In the genomic region with DNA sequence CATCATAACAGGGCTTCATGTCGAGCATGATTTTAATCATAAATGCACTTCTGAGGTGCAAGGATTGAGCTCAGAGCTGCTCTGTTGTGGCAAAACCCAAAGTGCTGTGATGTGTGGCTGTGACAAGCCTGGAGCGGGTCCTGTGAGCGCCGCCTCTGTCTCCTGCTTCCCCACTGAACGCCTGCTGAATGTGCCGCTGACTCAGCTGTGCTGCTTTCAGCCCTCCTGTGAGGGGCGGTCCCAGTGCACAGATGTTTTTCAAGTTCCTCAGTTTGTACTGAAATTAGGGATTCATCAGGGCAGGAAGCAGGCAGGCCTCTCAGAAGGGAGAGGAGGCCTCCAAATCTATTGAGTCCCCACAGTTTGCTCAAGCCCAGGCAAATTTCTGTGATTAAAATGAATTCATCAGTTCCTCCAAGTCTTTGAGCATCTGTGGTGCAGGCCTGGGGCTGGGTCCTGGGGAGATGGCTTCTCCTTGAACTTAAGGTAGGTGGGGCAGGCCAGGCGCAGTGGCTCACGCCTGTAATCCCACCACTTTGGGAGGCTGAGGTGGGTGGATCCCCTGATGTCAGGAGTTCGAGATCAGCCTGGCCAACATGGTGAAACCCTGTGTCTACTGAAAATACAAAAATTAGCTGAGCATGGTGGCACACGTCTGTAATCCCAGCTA, we compare ENCODE assay signal across 11 cellular contexts. TPM values are rescaled to one million over a fixed set of nuclear protein-coding genes. Genes with fewer than 3 reads are reported as not detected.
DNase-seq lines count a peak whose midpoint lies in the region; ATAC-seq and TF ChIP-seq lines count a peak whose summit lies in the region.
"Had no signal": no experiment of that assay in that cellular context is flagged by ENCODE, and none has a peak within 500 bp of the region (broad histone marks: within the 10 kb centered on the region; RNA-seq: fewer than 3 reads in every experiment).

No MANE protein-coding gene starts in this region.

- H3K4me3 ChIP-seq in SK-N-MC (peak overlapping the region; percentile 56), WERI-Rb-1 (ENCODE audit: low read depth, low read length) (no peak overlapping the region)
- H3K4me3 ChIP-seq: A549 had no signal

- peaks cover 22% of the 10 kb centered on the region for H3K4me1 Mint-ChIP-seq in T-helper 2 cell treated with Interferon-gamma antibody and Interleukin-4, amounts not matched to agents 5 μg/mL and 100 μg/mL, for 36 hours (ENCODE audit: low read depth)
- peaks cover 19% of the 10 kb centered on the region for H3K4me1 Mint-ChIP-seq in glutamatergic neuron (ENCODE audit: low read depth, unreplicated experiment)

- H3K27ac Mint-ChIP-seq in T-helper 2 cell treated with Interferon-gamma antibody and Interleukin-4, amounts not matched to agents 5 μg/mL and 100 μg/mL, for 36 hours = peak overlapping the region; percentile 31
- H3K27ac Mint-ChIP-seq in glutamatergic neuron (ENCODE audit: unreplicated experiment) = peak overlapping the region; percentile 68

- H3K36me3 ChIP-seq in SK-N-MC (ENCODE audit: insufficient read depth, low read length) (peaks cover 7% of the 10 kb centered on the region), WERI-Rb-1 (peaks cover 22% of the 10 kb centered on the region)

- peaks cover 28% of the 10 kb centered on the region for H3K36me3 Mint-ChIP-seq in T-helper 2 cell treated with Interferon-gamma antibody and Interleukin-4, amounts not matched to agents 5 μg/mL and 100 μg/mL, for 36 hours (ENCODE audit: low read depth)
- H3K36me3 Mint-ChIP-seq in glutamatergic neuron (ENCODE audit: unreplicated experiment) = no peaks in the 10 kb centered on the region

- no peak for DNase-seq in T-helper 2 cell treated with Interferon-gamma antibody and Interleukin-4, amounts not matched to agents 5 μg/mL and 100 μg/mL, for 36 hours (ENCODE audit: low spot score)
- DNase-seq in T-helper 2 cell (no peak), SK-N-MC (ENCODE audit: low read depth, low spot score) (peak; percentile 56), glutamatergic neuron (peak; percentile 50), smooth muscle cell of the brain vasculature (ENCODE audit: low read depth, low spot score) (peak; percentile 44), WERI-Rb-1 (no peak)

- H3K9me3 ChIP-seq in SK-N-MC (ENCODE audit: low read depth, low read length) (no peaks in the 10 kb centered on the region), WERI-Rb-1 (ENCODE audit: severe bottlenecking) (no peaks in the 10 kb centered on the region)
- H3K9me3 ChIP-seq: A549 had no signal

- no peaks in the 10 kb centered on the region for H3K27me3 Mint-ChIP-seq in T-helper 2 cell treated with Interferon-gamma antibody and Interleukin-4, amounts not matched to agents 5 μg/mL and 100 μg/mL, for 36 hours (ENCODE audit: low read depth)
- peaks cover under 1% of the 10 kb centered on the region for H3K27me3 Mint-ChIP-seq in glutamatergic neuron (ENCODE audit: unreplicated experiment)

- H3K4me3 Mint-ChIP-seq in T-helper 2 cell treated with Interferon-gamma antibody and Interleukin-4, amounts not matched to agents 5 μg/mL and 100 μg/mL, for 36 hours = no peak overlapping the region
- H3K4me3 Mint-ChIP-seq in glutamatergic neuron (ENCODE audit: unreplicated experiment) = peak overlapping the region; percentile 25

- H3K9ac ChIP-seq in SK-N-MC (ENCODE audit: insufficient read length) = peak overlapping the region; percentile 53

- ATAC-seq in HG02870 (IDR thresholded peaks at IDR 0.05; ENCODE audit: unreplicated experiment) (no peak), GM18867 (IDR thresholded peaks at IDR 0.05; ENCODE audit: unreplicated experiment) (no peak)
- ATAC-seq: A549; naive thymus-derived CD8-positive, alpha-beta T cell had no signal

- peak overlapping the region; percentile 91 for H3K27ac ChIP-seq in SK-N-MC
- no peak overlapping the region for H3K27ac ChIP-seq in WERI-Rb-1
- H3K27ac ChIP-seq: A549 had no signal

- H3K27me3 ChIP-seq in WERI-Rb-1 (ENCODE audit: insufficient read depth, low read depth, severe bottlenecking) = no peaks in the 10 kb centered on the region

- peaks cover 5% of the 10 kb centered on the region for H3K9me3 Mint-ChIP-seq in T-helper 2 cell treated with Interferon-gamma antibody and Interleukin-4, amounts not matched to agents 5 μg/mL and 100 μg/mL, for 36 hours
- peaks cover 14% of the 10 kb centered on the region for H3K9me3 Mint-ChIP-seq in glutamatergic neuron (ENCODE audit: unreplicated experiment)
- H3K9me3 Mint-ChIP-seq: naive thymus-derived CD8-positive, alpha-beta T cell had no signal

- no peak for TF ChIP-seq CTCF in glutamatergic neuron (IDR thresholded peaks at IDR 0.05; ENCODE audit: partially characterized antibody, unreplicated experiment)
- TF ChIP-seq CTCF in WERI-Rb-1 (IDR thresholded peaks at IDR 0.05; ENCODE audit: low read depth, low read length) = no peak

RNA-seq across cellular contexts. Expression of gene GTSE1, which starts 2.9 kb away (rescaled TPM):
- total RNA-seq in glutamatergic neuron (ENCODE audit: unreplicated experiment) = 7.5 TPM

RNA-seq across cellular contexts. Expression of gene TTC38, which starts 25.9 kb away (rescaled TPM):
- total RNA-seq in glutamatergic neuron (ENCODE audit: unreplicated experiment) = 12.5 TPM

RNA-seq across cellular contexts. Expression of gene PKDREJ, which starts 30.6 kb away (rescaled TPM):
- total RNA-seq in glutamatergic neuron (ENCODE audit: unreplicated experiment) = not detected
- total RNA-seq: naive thymus-derived CD8-positive, alpha-beta T cell; NCI-H460 had no signal

RNA-seq across cellular contexts. Expression of gene TRMU, which starts 41.8 kb away (rescaled TPM):
- total RNA-seq in glutamatergic neuron (ENCODE audit: unreplicated experiment) = 60.8 TPM

RNA-seq across cellular contexts. Expression of gene CDPF1, which starts 43.6 kb away (rescaled TPM):
- total RNA-seq in glutamatergic neuron (ENCODE audit: unreplicated experiment) = 6.9 TPM

Comparison
In these comparisons a context has a peak if more than half of its experiments do, and no peak if none do; other contexts are left out.
1. DNase-seq: peak in SK-N-MC (single experiment), glutamatergic neuron (single experiment) and smooth muscle cell of the brain vasculature (single experiment); none in T-helper 2 cell treated with Interferon-gamma antibody and Interleukin-4, amounts not matched to agents 5 μg/mL and 100 μg/mL, for 36 hours (single experiment), T-helper 2 cell (0 of 5) and WERI-Rb-1 (single experiment).